Comparison of ENCODE assay signal across 8 cellular contexts in genomic region chr3:100708644-100708988, GRCh38. TPM values are rescaled to one million over a fixed set of nuclear protein-coding genes. Genes with fewer than 3 reads are reported as not detected.
A peak's percentile ranks its signal among the peaks of the same experiment; 100 is the strongest.
DNase-seq lines count a peak whose midpoint lies in the region; ATAC-seq and TF ChIP-seq lines count a peak whose summit lies in the region.

No MANE protein-coding gene starts in this region.

- no peak for ATAC-seq in WTC11
- peak; percentile 37 for ATAC-seq in foreskin keratinocyte
- ATAC-seq in GM21576 (IDR thresholded peaks at IDR 0.05; ENCODE audit: unreplicated experiment) = no peak
- no peak for ATAC-seq in GM18873 (IDR thresholded peaks at IDR 0.05; ENCODE audit: low FRiP score, unreplicated experiment)

- H3K4me1 ChIP-seq in HAP-1 = peaks cover 2% of the 10 kb centered on the region; the same call in 1 of the 2 replicates
- peaks cover 27% of the 10 kb centered on the region for H3K4me1 ChIP-seq in foreskin keratinocyte

- H3K27ac Mint-ChIP-seq in WTC11 = peak overlapping the region; percentile 90; the same call in 1 of the 2 replicates

- POLR2A ChIA-PET in WTC11 (lab: Charles Lee) = interaction anchor here (0.5 to 1.0 kb wide), 5 partner anchors 11 to 511 kb away, joined by 3 to 8 read pairs (median 4); partner anchors contain the start of gene TMEM45A

- no peaks in the 10 kb centered on the region for H3K9me3 ChIP-seq in HAP-1

- H3K27me3 Mint-ChIP-seq in WTC11 (ENCODE audit: low read depth) = peaks cover 55% of the 10 kb centered on the region

- H3K36me3 ChIP-seq in HAP-1 (replicated peaks) = peaks cover 15% of the 10 kb centered on the region

- TF ChIP-seq CTCF in WTC11 (IDR thresholded peaks at IDR 0.05) = no peak
- no peak for TF ChIP-seq CTCF in foreskin keratinocyte (conservative IDR thresholded peaks at IDR 0.05)

- peak overlapping the region; percentile 68 for H3K4me3 Mint-ChIP-seq in WTC11

- CTCF ChIA-PET in WTC11 (lab: Charles Lee) = interaction anchor here (1.0 to 2.5 kb wide), 2 partner anchors 246 to 307 kb away, joined by 4 to 17 read pairs; partner anchors contain the start of genes LNP1 and TOMM70

- H3K9me3 Mint-ChIP-seq in WTC11 = peaks cover 10% of the 10 kb centered on the region

- H3K36me3 Mint-ChIP-seq in WTC11 = peaks cover 13% of the 10 kb centered on the region

- H3K27ac ChIP-seq in foreskin keratinocyte (peak overlapping the region; percentile 90), skin epidermis (peak overlapping the region in 20 of 21 experiments; percentile 20 to 99 (median 96))

- H3K4me1 Mint-ChIP-seq in WTC11 = peaks cover 21% of the 10 kb centered on the region

- no peaks in the 10 kb centered on the region for H3K27me3 ChIP-seq in HAP-1 (ENCODE audit: low read depth)
- no peaks in the 10 kb centered on the region for H3K27me3 ChIP-seq in foreskin keratinocyte

- in situ Hi-C loops in HAP-1 (cut with MboI; ENCODE audit: low sequenced_read_pairs) = no loop called here

- H3K4me3 ChIP-seq in HAP-1 (peak overlapping the region; percentile 59), skin epidermis (peak overlapping the region; percentile 48 to 89 (median 79))

- DNase-seq in HAP-1 (ENCODE audit: low spot score in 2 of 2) (no peak), WTC11 (ENCODE audit: low spot score) (no peak), foreskin keratinocyte (peak; percentile 54 to 80), SK-N-DZ (ENCODE audit: low spot score) (no peak), SKM-1 (lab: John Stamatoyannopoulos, UW; ENCODE audit: unreplicated experiment) (no peak)

TF ChIP-seq in WTC11, 78 proteins besides CTCF, POLR2A, EP300 and RAD21:
- TF ChIP-seq, protein P1, sequence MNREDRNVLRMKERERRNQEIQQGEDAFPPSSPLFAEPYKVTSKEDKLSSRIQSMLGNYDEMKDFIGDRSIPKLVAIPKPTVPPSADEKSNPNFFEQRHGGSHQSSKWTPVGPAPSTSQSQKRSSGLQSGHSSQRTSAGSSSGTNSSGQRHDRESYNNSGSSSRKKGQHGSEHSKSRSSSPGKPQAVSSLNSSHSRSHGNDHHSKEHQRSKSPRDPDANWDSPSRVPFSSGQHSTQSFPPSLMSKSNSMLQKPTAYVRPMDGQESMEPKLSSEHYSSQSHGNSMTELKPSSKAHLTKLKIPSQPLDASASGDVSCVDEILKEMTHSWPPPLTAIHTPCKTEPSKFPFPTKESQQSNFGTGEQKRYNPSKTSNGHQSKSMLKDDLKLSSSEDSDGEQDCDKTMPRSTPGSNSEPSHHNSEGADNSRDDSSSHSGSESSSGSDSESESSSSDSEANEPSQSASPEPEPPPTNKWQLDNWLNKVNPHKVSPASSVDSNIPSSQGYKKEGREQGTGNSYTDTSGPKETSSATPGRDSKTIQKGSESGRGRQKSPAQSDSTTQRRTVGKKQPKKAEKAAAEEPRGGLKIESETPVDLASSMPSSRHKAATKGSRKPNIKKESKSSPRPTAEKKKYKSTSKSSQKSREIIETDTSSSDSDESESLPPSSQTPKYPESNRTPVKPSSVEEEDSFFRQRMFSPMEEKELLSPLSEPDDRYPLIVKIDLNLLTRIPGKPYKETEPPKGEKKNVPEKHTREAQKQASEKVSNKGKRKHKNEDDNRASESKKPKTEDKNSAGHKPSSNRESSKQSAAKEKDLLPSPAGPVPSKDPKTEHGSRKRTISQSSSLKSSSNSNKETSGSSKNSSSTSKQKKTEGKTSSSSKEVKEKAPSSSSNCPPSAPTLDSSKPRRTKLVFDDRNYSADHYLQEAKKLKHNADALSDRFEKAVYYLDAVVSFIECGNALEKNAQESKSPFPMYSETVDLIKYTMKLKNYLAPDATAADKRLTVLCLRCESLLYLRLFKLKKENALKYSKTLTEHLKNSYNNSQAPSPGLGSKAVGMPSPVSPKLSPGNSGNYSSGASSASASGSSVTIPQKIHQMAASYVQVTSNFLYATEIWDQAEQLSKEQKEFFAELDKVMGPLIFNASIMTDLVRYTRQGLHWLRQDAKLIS (CRISPR knock-in tag; IDR thresholded peaks at IDR 0.05; ENCODE audit: borderline replicate concordance) = no peak
- TF ChIP-seq, protein P2, sequence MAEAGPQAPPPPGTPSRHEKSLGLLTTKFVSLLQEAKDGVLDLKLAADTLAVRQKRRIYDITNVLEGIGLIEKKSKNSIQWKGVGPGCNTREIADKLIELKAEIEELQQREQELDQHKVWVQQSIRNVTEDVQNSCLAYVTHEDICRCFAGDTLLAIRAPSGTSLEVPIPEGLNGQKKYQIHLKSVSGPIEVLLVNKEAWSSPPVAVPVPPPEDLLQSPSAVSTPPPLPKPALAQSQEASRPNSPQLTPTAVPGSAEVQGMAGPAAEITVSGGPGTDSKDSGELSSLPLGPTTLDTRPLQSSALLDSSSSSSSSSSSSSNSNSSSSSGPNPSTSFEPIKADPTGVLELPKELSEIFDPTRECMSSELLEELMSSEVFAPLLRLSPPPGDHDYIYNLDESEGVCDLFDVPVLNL (CRISPR knock-in tag; IDR thresholded peaks at IDR 0.05; ENCODE audit: borderline replicate concordance, low read depth) = no peak
- TF ChIP-seq KAT7 (CRISPR knock-in tag; IDR thresholded peaks at IDR 0.05; ENCODE audit: borderline replicate concordance) = no peak
- TF ChIP-seq TP53 (CRISPR knock-in tag; IDR thresholded peaks at IDR 0.05) = no peak
- TF ChIP-seq, protein P3, sequence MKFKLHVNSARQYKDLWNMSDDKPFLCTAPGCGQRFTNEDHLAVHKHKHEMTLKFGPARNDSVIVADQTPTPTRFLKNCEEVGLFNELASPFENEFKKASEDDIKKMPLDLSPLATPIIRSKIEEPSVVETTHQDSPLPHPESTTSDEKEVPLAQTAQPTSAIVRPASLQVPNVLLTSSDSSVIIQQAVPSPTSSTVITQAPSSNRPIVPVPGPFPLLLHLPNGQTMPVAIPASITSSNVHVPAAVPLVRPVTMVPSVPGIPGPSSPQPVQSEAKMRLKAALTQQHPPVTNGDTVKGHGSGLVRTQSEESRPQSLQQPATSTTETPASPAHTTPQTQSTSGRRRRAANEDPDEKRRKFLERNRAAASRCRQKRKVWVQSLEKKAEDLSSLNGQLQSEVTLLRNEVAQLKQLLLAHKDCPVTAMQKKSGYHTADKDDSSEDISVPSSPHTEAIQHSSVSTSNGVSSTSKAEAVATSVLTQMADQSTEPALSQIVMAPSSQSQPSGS (CRISPR knock-in tag; IDR thresholded peaks at IDR 0.05; ENCODE audit: borderline replicate concordance, low read depth) = no peak
- no peak for TF ChIP-seq ZNF263 (CRISPR knock-in tag; IDR thresholded peaks at IDR 0.05; ENCODE audit: low read depth)
- no peak for TF ChIP-seq ZNF138 (CRISPR knock-in tag; conservative IDR thresholded peaks at IDR 0.05)
- TF ChIP-seq MYBL2 (CRISPR knock-in tag; IDR thresholded peaks at IDR 0.05) = no peak
- no peak for TF ChIP-seq ZNF416 (CRISPR knock-in tag; IDR thresholded peaks at IDR 0.05)
- TF ChIP-seq, protein P4, sequence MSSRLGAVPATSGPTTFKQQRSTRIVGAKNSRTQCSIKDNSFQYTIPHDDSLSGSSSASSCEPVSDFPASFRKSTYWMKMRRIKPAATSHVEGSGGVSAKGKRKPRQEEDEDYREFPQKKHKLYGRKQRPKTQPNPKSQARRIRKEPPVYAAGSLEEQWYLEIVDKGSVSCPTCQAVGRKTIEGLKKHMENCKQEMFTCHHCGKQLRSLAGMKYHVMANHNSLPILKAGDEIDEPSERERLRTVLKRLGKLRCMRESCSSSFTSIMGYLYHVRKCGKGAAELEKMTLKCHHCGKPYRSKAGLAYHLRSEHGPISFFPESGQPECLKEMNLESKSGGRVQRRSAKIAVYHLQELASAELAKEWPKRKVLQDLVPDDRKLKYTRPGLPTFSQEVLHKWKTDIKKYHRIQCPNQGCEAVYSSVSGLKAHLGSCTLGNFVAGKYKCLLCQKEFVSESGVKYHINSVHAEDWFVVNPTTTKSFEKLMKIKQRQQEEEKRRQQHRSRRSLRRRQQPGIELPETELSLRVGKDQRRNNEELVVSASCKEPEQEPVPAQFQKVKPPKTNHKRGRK (CRISPR knock-in tag; IDR thresholded peaks at IDR 0.05; ENCODE audit: borderline replicate concordance) = no peak
- TF ChIP-seq EMX1 (CRISPR knock-in tag; IDR thresholded peaks at IDR 0.05) = no peak
- no peak for TF ChIP-seq ZNF396 (CRISPR knock-in tag; IDR thresholded peaks at IDR 0.05; ENCODE audit: borderline replicate concordance)
- TF ChIP-seq ZMAT4 (CRISPR knock-in tag; IDR thresholded peaks at IDR 0.05) = no peak
- TF ChIP-seq MAX (CRISPR knock-in tag; IDR thresholded peaks at IDR 0.05) = no peak
- TF ChIP-seq SOX15 (CRISPR knock-in tag; IDR thresholded peaks at IDR 0.05) = no peak
- TF ChIP-seq, protein P5, sequence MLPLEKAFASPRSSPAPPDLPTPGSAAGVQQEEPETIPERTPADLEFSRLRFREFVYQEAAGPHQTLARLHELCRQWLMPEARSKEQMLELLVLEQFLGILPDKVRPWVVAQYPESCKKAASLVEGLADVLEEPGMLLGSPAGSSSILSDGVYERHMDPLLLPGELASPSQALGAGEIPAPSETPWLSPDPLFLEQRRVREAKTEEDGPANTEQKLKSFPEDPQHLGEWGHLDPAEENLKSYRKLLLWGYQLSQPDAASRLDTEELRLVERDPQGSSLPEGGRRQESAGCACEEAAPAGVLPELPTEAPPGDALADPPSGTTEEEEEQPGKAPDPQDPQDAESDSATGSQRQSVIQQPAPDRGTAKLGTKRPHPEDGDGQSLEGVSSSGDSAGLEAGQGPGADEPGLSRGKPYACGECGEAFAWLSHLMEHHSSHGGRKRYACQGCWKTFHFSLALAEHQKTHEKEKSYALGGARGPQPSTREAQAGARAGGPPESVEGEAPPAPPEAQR (CRISPR knock-in tag; IDR thresholded peaks at IDR 0.05) = no peak
- no peak for TF ChIP-seq ZNF219 (CRISPR knock-in tag; IDR thresholded peaks at IDR 0.05; ENCODE audit: borderline replicate concordance)

RNA-seq across cellular contexts. Expression of gene TFG, which starts 0.7 kb away (rescaled TPM):
- total RNA-seq in WTC11 (2021) (64.9 to 68.4 TPM (median 66.9 TPM) in 3 replicates), foreskin keratinocyte (124 and 133 TPM in 2 replicates)
- 151 and 155 TPM in 2 replicates for polyA plus RNA-seq in foreskin keratinocyte
- 53.9 and 57.1 TPM in 2 replicates for polyA plus RNA-seq in SK-N-DZ (2014; cell fraction: cytosol; rRNA removed)
- polyA plus RNA-seq in SK-N-DZ (2014; cell fraction: nucleus; rRNA removed) = 32.0 and 48.2 TPM in 2 replicates

Comparison
In these comparisons a context has a peak if more than half of its experiments do, and no peak if none do; other contexts are left out.
1. DNase-seq: peak in foreskin keratinocyte (2 of 2); none in HAP-1 (0 of 2), WTC11 (single experiment), SK-N-DZ (single experiment) and SKM-1 (single experiment).